In genomic region chr21:31509108-31510017, GRCh38 we compare ENCODE assay signal across 8 cellular contexts.
DNase-seq lines count a peak whose midpoint lies in the region; ATAC-seq, FAIRE-seq and TF ChIP-seq lines count a peak whose summit lies in the region.

No MANE protein-coding gene starts in this region.

- DNase-seq in NCI-H2107 treated with DMSO at 0.1 percent for 48 hours (lab: John Stamatoyannopoulos, UW; ENCODE audit: unreplicated experiment) (peak; percentile 26), NCI-H2107 (lab: John Stamatoyannopoulos, UW) (no peak), RPMI8226 (peak; percentile 22), kidney (no peak), stomach (no peak)
- peak; percentile 64 for DNase-seq in activated T-helper 9 cell treated with anti-CD3 and anti-CD28 coated beads, Interleukin-2, amount 50 U/mL, for 16 hours (ENCODE audit: low read depth)

- H3K36me3 ChIP-seq in kidney (ENCODE audit: control insufficient read depth in 1 of 2, insufficient read depth in 2 of 2, low read length in 2 of 2), result no peaks in the 10 kb centered on the region
- H3K36me3 ChIP-seq in stomach, result no peaks in the 10 kb centered on the region

- no peak overlapping the region for H3K4me3 Mint-ChIP-seq in stimulated activated memory B cell treated with anti-CD40 and anti-IgM and Interleukin-4, amounts not matched to agents 10 μg/mL and 1 μg/mL and 100 μg/mL, for 72 hours

- peak; percentile 3 for TF ChIP-seq CTCF in kidney (IDR thresholded peaks at IDR 0.05; ENCODE audit: borderline replicate concordance, extremely low read depth, insufficient read depth)
- TF ChIP-seq CTCF in stomach (IDR thresholded peaks at IDR 0.05), result no peak

- intact Hi-C loops in kidney (cut with DNase I) (no loop called here), stomach (cut with DNase I; ENCODE audit: low total_unique reads) (no loop called here)

- H3K27me3 ChIP-seq in stomach, result no peaks in the 10 kb centered on the region

- TF ChIP-seq POLR2A in stomach (IDR thresholded peaks at IDR 0.05), result no peak

- no peaks in the 10 kb centered on the region for H3K36me3 Mint-ChIP-seq in stimulated activated memory B cell treated with anti-CD40 and anti-IgM and Interleukin-4, amounts not matched to agents 10 μg/mL and 1 μg/mL and 100 μg/mL, for 72 hours

- peak overlapping the region; percentile 24 for H3K27ac Mint-ChIP-seq in stimulated activated memory B cell treated with anti-CD40 and anti-IgM and Interleukin-4, amounts not matched to agents 10 μg/mL and 1 μg/mL and 100 μg/mL, for 72 hours

- peaks cover 6% of the 10 kb centered on the region for H3K9me3 Mint-ChIP-seq in stimulated activated memory B cell treated with anti-CD40 and anti-IgM and Interleukin-4, amounts not matched to agents 10 μg/mL and 1 μg/mL and 100 μg/mL, for 72 hours

- H3K9ac ChIP-seq in kidney (ENCODE audit: low read length in 2 of 2), result no peak overlapping the region

- H3K4me1 Mint-ChIP-seq in stimulated activated memory B cell treated with anti-CD40 and anti-IgM and Interleukin-4, amounts not matched to agents 10 μg/mL and 1 μg/mL and 100 μg/mL, for 72 hours, result peaks cover 36% of the 10 kb centered on the region

- FAIRE-seq in kidney (lab: Jason Lieb, UNC), result no peak

- H3K4me1 ChIP-seq in kidney (ENCODE audit: control insufficient read depth in 1 of 2, insufficient read depth in 1 of 2, low read depth in 1 of 2, low read length in 2 of 2) (no peaks in the 10 kb centered on the region), stomach (no peaks in the 10 kb centered on the region)

- H3K9me3 ChIP-seq in kidney (ENCODE audit: control insufficient read depth in 1 of 2, low read length in 2 of 2) (no peaks in the 10 kb centered on the region), stomach (no peaks in the 10 kb centered on the region)

- H3K27ac ChIP-seq in kidney (ENCODE audit: low read depth in 2 of 2, low read length in 2 of 2), result no peak overlapping the region
- no peak overlapping the region for H3K27ac ChIP-seq in stomach

- no peak for TF ChIP-seq EP300 in stomach (IDR thresholded peaks at IDR 0.05)

- 57 to 66% (median 64%) methylated on average over 17 to 18 of the region's 18 CpGs for WGBS in stomach, 5 donors

- peak; percentile 52 for ATAC-seq in HG03175 (IDR thresholded peaks at IDR 0.05; ENCODE audit: unreplicated experiment)
- ATAC-seq in stimulated activated memory B cell treated with anti-CD40 and anti-IgM and Interleukin-4, amounts not matched to agents 10 μg/mL and 1 μg/mL and 100 μg/mL, for 72 hours, result peak; percentile 56

- H3K27me3 Mint-ChIP-seq in stimulated activated memory B cell treated with anti-CD40 and anti-IgM and Interleukin-4, amounts not matched to agents 10 μg/mL and 1 μg/mL and 100 μg/mL, for 72 hours, result peaks cover 23% of the 10 kb centered on the region

- H3K4me3 ChIP-seq in kidney (ENCODE audit: low read length in 2 of 2), result no peak overlapping the region
- no peak overlapping the region for H3K4me3 ChIP-seq in stomach

Comparison
In these comparisons a context has a peak if more than half of its experiments do, and no peak if none do; other contexts are left out.
1. DNase-seq: peak in NCI-H2107 treated with DMSO at 0.1 percent for 48 hours (single experiment), RPMI8226 (single experiment) and activated T-helper 9 cell treated with anti-CD3 and anti-CD28 coated beads, Interleukin-2, amount 50 U/mL, for 16 hours (single experiment); none in NCI-H2107 (single experiment), kidney (single experiment) and stomach (single experiment).